Comparison of ENCODE assay signal across 8 cellular contexts in the genomic region with DNA sequence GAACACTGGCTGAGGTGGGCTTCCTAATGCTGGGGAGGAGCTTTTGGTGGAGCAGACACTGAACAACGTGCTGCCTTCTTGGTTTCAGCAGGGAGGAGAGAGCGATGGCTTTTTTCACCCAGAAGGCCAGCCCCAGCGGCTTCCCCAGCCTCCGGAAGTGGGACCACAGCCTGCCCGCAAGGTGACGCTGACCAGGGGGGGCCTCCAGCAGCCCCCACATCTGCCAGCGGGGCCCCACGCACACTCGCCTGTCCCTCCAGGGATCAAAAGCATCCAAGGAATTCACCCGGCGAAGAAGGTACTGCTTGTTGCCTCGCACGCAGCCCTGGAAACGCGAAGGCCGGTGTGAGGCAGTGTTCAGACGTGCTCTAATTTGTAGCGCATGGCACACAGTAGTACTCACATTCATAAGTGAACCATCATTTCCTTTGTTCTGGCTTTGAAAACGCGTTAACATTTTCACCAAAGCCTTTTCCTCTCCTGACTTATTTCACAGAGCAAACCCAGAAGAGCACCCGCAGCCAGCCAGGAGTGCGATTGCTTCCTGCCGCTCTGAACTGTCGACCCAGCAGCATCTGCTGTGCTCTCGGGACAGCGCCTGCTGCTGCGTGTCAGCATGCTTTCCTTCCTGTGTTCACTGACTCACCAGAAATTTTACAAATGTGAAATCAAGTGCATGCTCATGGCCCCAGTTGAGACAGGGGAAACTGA. TPM values are rescaled to one million over a fixed set of nuclear protein-coding genes. Genes with fewer than 3 reads are reported as not detected.
DNase-seq lines count a peak whose midpoint lies in the region; ATAC-seq and TF ChIP-seq lines count a peak whose summit lies in the region.

No MANE protein-coding gene starts in this region.

- no peaks in the 10 kb centered on the region for H3K9me3 ChIP-seq in A673 (ENCODE audit: low read depth, low read length, poor library complexity, severe bottlenecking)
- no peaks in the 10 kb centered on the region for H3K9me3 ChIP-seq in body of pancreas

- peak overlapping the region; percentile 78 for H3K27ac ChIP-seq in A673 (ENCODE audit: low read depth, low read length, poor library complexity, severe bottlenecking)
- H3K27ac ChIP-seq in body of pancreas = no peak overlapping the region

- BruUV-seq in A673 (replicated peaks; lab: Mats Ljungman, UMichigan) = TSS peak; percentile 66

- H3K4me1 ChIP-seq in A673 (ENCODE audit: insufficient read depth, low read length, poor library complexity, severe bottlenecking) (peaks cover 26% of the 10 kb centered on the region), body of pancreas (no peaks in the 10 kb centered on the region)

- intact Hi-C loops in A673 (cut with micrococcal nuclease; ENCODE audit: unreplicated experiment) = no loop called here
- intact Hi-C loops in body of pancreas (cut with DNase I) = loop anchor here (10.0 kb wide), 2 partner anchors 379 to 839 kb away; no protein-coding TSS in a partner anchor

- peak overlapping the region; percentile 86 to 94 for H3K27ac Mint-ChIP-seq in T-cell

- H3K4me3 ChIP-seq in A673 (ENCODE audit: low read depth, low read length, poor library complexity, severe bottlenecking) (no peak overlapping the region), body of pancreas (no peak overlapping the region)

- TF ChIP-seq POLR2A in body of pancreas (IDR thresholded peaks at IDR 0.05) = no peak

- H3K36me3 ChIP-seq in A673 (ENCODE audit: insufficient read depth, low read length, poor library complexity, severe bottlenecking) = peaks cover 31% of the 10 kb centered on the region
- H3K36me3 ChIP-seq in body of pancreas (replicated peaks in 1 of 2; ENCODE audit: insufficient read depth in 1 of 2, low read depth in 2 of 2) = peaks cover 0 to 15% of the 10 kb centered on the region in 2 donors

- WGBS in body of pancreas, 2 donors = 55 to 86% methylated on average over 23 to 27 of the region's 27 CpGs

- H3K9me3 Mint-ChIP-seq in T-cell = no peaks in the 10 kb centered on the region

- POLR2A ChIA-PET in A673 (lab: Charles Lee; ENCODE audit: low non-redundant PET) (interaction anchor here (0.6 kb wide), 1 partner anchor 33 kb away, joined by 3 read pairs; no protein-coding TSS in a partner anchor), T-cell (lab: Charles Lee) (no interaction called here)

- H3K4me1 Mint-ChIP-seq in T-cell = peaks cover 53 to 59% (median 56%) of the 10 kb centered on the region in 3 donors

- peak; percentile 87 for DNase-seq in A673 (ENCODE audit: low spot score)
- peak; percentile 20 to 63 (median 41) for DNase-seq in T-cell
- peak in 1 of 4 donors; percentile 33 for DNase-seq in body of pancreas
- peak; percentile 45 for DNase-seq in non-pigmented ciliary epithelial cell (ENCODE audit: low read depth)
- no peak for DNase-seq in NCI-H524 (lab: John Stamatoyannopoulos, UW)
- no peak for DNase-seq in kidney glomerular epithelial cell (lab: John Stamatoyannopoulos, UW)
- DNase-seq in HuH-7.5 (ENCODE audit: low spot score) = no peak

- CTCF ChIA-PET in A673 (lab: Charles Lee) = interaction anchor here (0.9 kb wide), 1 partner anchor 165 kb away, joined by 5 read pairs; no protein-coding TSS in a partner anchor
- CTCF ChIA-PET in T-cell (lab: Charles Lee) = interaction anchor here in 1 of 2 donors (1.1 to 1.5 kb wide), 2 partner anchors 120 to 165 kb away, joined by 3 to 8 read pairs; a partner anchor contains a TSS

- H3K4me3 Mint-ChIP-seq in T-cell = peak overlapping the region; percentile 55 to 78 (median 75)

- ATAC-seq in GM21619 (IDR thresholded peaks at IDR 0.05; ENCODE audit: unreplicated experiment) = peak; percentile 69
- peak; percentile 84 to 90 (median 88) for ATAC-seq in T-cell (replicated peaks in 1 of 4)
- ATAC-seq in body of pancreas = peak; percentile 41

- H3K36me3 Mint-ChIP-seq in T-cell = peaks cover 26% of the 10 kb centered on the region

- H3K27me3 ChIP-seq in A673 (replicated peaks; ENCODE audit: insufficient read depth, low read depth, low read length, poor library complexity) (no peaks in the 10 kb centered on the region), body of pancreas (no peaks in the 10 kb centered on the region)

- no peaks in the 10 kb centered on the region for H3K27me3 Mint-ChIP-seq in T-cell

- TF ChIP-seq CTCF in A673 (conservative IDR thresholded peaks at IDR 0.05; ENCODE audit: low read depth, low read length) (no peak), body of pancreas (IDR thresholded peaks at IDR 0.05) (no peak)

RNA-seq across cellular contexts. Expression of a gene that starts 48.4 kb away (rescaled TPM):
- total RNA-seq in A673 (2021) (not detected in 2 replicates), T-cell (under 1 TPM in 1 of 5 donors, not detected in 4; 0.06 TPM), body of pancreas (under 1 TPM; 0.33 to 0.78 TPM)

Comparison
In these comparisons a context has a peak if more than half of its experiments do, and no peak if none do; other contexts are left out.
1. DNase-seq: peak in A673 (single experiment), T-cell (34 of 34) and non-pigmented ciliary epithelial cell (single experiment); none in NCI-H524 (0 of 2), kidney glomerular epithelial cell (single experiment) and HuH-7.5 (single experiment).
2. Peak in every context shown above with its lines, with median percentiles within 50 percentile points of each other: ATAC-seq.